Comparison of ENCODE assay signal across 9 cellular contexts in the genomic region with DNA sequence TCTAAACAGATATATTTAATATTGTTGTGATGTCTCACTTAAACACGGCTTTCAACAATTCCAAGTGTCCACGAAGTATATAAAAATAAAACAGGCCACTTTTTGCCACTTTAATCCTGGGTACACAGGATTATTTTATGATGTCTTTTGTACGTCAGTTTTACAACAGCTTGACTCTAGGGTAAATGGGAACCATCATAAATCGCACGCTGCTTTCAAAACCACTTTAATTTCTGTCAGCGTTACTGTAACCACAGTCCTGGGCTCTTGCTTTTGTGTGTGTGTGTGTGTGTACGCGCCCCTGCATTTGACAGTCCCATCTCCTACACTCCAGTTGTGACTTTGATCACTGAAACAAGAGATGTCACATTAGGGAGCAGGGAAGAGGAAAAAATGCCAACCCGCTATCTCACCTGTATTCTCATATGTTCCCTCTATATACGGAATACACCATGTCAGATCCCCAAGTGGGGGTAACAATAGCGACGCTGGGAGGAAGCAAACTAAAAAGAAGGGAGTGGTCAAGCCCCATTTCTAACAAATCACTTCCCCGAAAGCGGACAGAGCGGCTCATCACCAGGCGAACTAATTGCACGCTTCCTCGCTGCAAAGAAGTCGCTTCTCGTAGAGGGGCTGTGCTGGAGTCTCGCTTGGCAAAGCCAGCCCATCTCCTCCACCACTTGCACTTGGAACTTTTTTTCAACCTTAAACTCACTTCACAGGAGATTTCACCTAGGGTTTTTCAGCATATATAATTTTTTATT. TPM values are rescaled to one million over a fixed set of nuclear protein-coding genes. Genes with fewer than 3 reads are reported as not detected.
DNase-seq lines count a peak whose midpoint lies in the region; FAIRE-seq and TF ChIP-seq lines count a peak whose summit lies in the region.
"Had no signal": no experiment of that assay in that cellular context is flagged by ENCODE, and none has a peak within 500 bp of the region (broad histone marks: within the 10 kb centered on the region; RNA-seq: fewer than 3 reads in every experiment).

No MANE protein-coding gene starts in this region.

- H3K27ac ChIP-seq in hepatocyte, result peak overlapping the region; percentile 91

- H3K9me3 ChIP-seq in hepatocyte (ENCODE audit: low read depth), result no peaks in the 10 kb centered on the region

- peak overlapping the region; percentile 74 for H3K4me3 ChIP-seq in hepatocyte

- no peaks in the 10 kb centered on the region for H4K20me1 ChIP-seq in hepatocyte (ENCODE audit: insufficient read depth, poor library complexity, severe bottlenecking)

- peak overlapping the region; percentile 77 for H2AFZ ChIP-seq in hepatocyte

- FAIRE-seq in H54 (lab: Jason Lieb, UNC), result peak; percentile 80

- TF ChIP-seq CTCF in hepatocyte (IDR thresholded peaks at IDR 0.05; ENCODE audit: poor library complexity), result no peak

- DNase-seq in H54 (ENCODE audit: insufficient read length, low spot score) (no peak), RPMI7951 (ENCODE audit: low read depth) (peak; percentile 47), hepatocyte (ENCODE audit: low spot score) (peak; percentile 43), retina (peak; percentile 67), nucleus accumbens (lab: John Stamatoyannopoulos, UW) (no peak), head of caudate nucleus (no peak)
- no peak for DNase-seq in activated CD4-positive, CD25-positive, alpha-beta regulatory T cell (lab: John Stamatoyannopoulos, UW)
- DNase-seq in activated effector memory CD4-positive, alpha-beta T cell treated with anti-CD3 and anti-CD28 coated beads, Interleukin-2, amount 50 U/mL, for 16 hours, result no peak
- DNase-seq: stimulated activated CD4-positive, alpha-beta T cell treated with anti-CD3 and anti-CD28 coated beads, Interleukin-12 subunit alpha, Interleukin-12 subunit beta, amount 100 ng/mL, for 4 hours had no signal

- peaks cover 10% of the 10 kb centered on the region for H3K27me3 ChIP-seq in hepatocyte

- H3K36me3 ChIP-seq in hepatocyte (replicated peaks; ENCODE audit: insufficient read depth, low read depth), result no peaks in the 10 kb centered on the region

- peaks cover 13% of the 10 kb centered on the region for H3K4me1 ChIP-seq in hepatocyte (ENCODE audit: insufficient read depth)

- 7% methylated on average over 21 of the region's 21 CpGs for WGBS in hepatocyte (ENCODE audit: low lambda C conversion rate, missing lambda C conversion rate)

- intact Hi-C loops in head of caudate nucleus (cut with DNase I), result no loop called here

- peaks cover 32% of the 10 kb centered on the region for H3K79me2 ChIP-seq in hepatocyte

- H3K9me2 ChIP-seq in hepatocyte (replicated peaks; ENCODE audit: insufficient read depth), result no peaks in the 10 kb centered on the region

- TF ChIP-seq POLR2A in H54 (IDR thresholded peaks at IDR 0.05; ENCODE audit: low read depth, low read length), result no peak

- peak overlapping the region; percentile 97 for H3K4me2 ChIP-seq in hepatocyte

RNA-seq across cellular contexts. Expression of a gene that starts 1.1 kb away (rescaled TPM):
- 6.8 and 8.8 TPM in 2 replicates for total RNA-seq in RPMI7951 (2014; rRNA removed; shearing (Covaris generic))
- total RNA-seq in hepatocyte, result 16.5 and 20.7 TPM in 2 replicates
- polyA plus RNA-seq in hepatocyte, result 19.3 and 25.3 TPM in 2 replicates

Comparison
In these comparisons a context has a peak if more than half of its experiments do, and no peak if none do; other contexts are left out.
1. DNase-seq: peak in RPMI7951 (single experiment), hepatocyte (single experiment) and retina (single experiment); none in H54 (single experiment), nucleus accumbens (0 of 56), activated CD4-positive, CD25-positive, alpha-beta regulatory T cell (0 of 4), head of caudate nucleus (0 of 42) and activated effector memory CD4-positive, alpha-beta T cell treated with anti-CD3 and anti-CD28 coated beads, Interleukin-2, amount 50 U/mL, for 16 hours (single experiment).